Comparison of ENCODE assay signal across 10 cellular contexts in genomic region chr14:99230271-99231141, GRCh38. TPM values are rescaled to one million over a fixed set of nuclear protein-coding genes. Genes with fewer than 3 reads are reported as not detected.
DNase-seq lines count a peak whose midpoint lies in the region; ATAC-seq and TF ChIP-seq lines count a peak whose summit lies in the region.
"Had no signal": no experiment of that assay in that cellular context is flagged by ENCODE, and none has a peak within 500 bp of the region (broad histone marks: within the 10 kb centered on the region; RNA-seq: fewer than 3 reads in every experiment).

No MANE protein-coding gene starts in this region.

- no peak overlapping the region for H3K4me3 ChIP-seq in BLaER1
- H3K4me3 ChIP-seq in psoas muscle = no peak overlapping the region
- H3K4me3 ChIP-seq in PC-9 = no peak overlapping the region
- H3K4me3 ChIP-seq: right lobe of liver had no signal

- peaks cover 87% of the 10 kb centered on the region for H3K4me1 ChIP-seq in BLaER1
- H3K4me1 ChIP-seq in psoas muscle = no peaks in the 10 kb centered on the region
- no peaks in the 10 kb centered on the region for H3K4me1 ChIP-seq in PC-9 (replicated peaks; ENCODE audit: insufficient read depth)
- H3K4me1 ChIP-seq: right lobe of liver had no signal

- H3K36me3 ChIP-seq in BLaER1 = peaks cover 22% of the 10 kb centered on the region
- H3K36me3 ChIP-seq in psoas muscle (ENCODE audit: insufficient read depth in 1 of 2, low read depth in 1 of 2) = no peaks in the 10 kb centered on the region
- no peaks in the 10 kb centered on the region for H3K36me3 ChIP-seq in PC-9 (ENCODE audit: low read depth)
- H3K36me3 ChIP-seq: right lobe of liver had no signal

- H3K27me3 ChIP-seq in BLaER1 (no peaks in the 10 kb centered on the region), psoas muscle (ENCODE audit: insufficient read depth in 3 of 3, low read length in 2 of 3) (peaks cover 0 to 12% (median 9%) of the 10 kb centered on the region in 3 donors), PC-9 (ENCODE audit: insufficient read depth, low read depth) (peaks cover 31% of the 10 kb centered on the region)
- H3K27me3 ChIP-seq: right lobe of liver had no signal

- peak in 3 of 4 donors; percentile 18 to 57 (median 32) for ATAC-seq in psoas muscle

- peak; percentile 26 for DNase-seq in astrocyte of the hippocampus (ENCODE audit: low read depth, low spot score)
- DNase-seq in psoas muscle = no peak
- DNase-seq in SK-N-DZ (ENCODE audit: low spot score) = no peak
- no peak for DNase-seq in NCI-H1436 treated with DMSO at 0.1 percent for 48 hours (lab: John Stamatoyannopoulos, UW)
- DNase-seq in PC-9 = no peak
- DNase-seq in HuH-7.5 (ENCODE audit: low spot score) = no peak
- DNase-seq: right lobe of liver had no signal

- CTCF ChIA-PET in PC-9 (lab: Charles Lee) = no interaction called here

- H4K20me1 ChIP-seq in BLaER1 (peaks cover 99% of the 10 kb centered on the region), PC-9 (ENCODE audit: insufficient read depth) (no peaks in the 10 kb centered on the region)

- 62 to 71% (median 63%) methylated on average over 21 of the region's 21 CpGs for WGBS in psoas muscle, 3 donors

- TF ChIP-seq CTCF in VCaP (conservative IDR thresholded peaks at IDR 0.05) = peak; percentile 45; the same call in 1 of the 2 replicates
- no peak for TF ChIP-seq CTCF in psoas muscle (IDR thresholded peaks at IDR 0.05)
- no peak for TF ChIP-seq CTCF in PC-9 (conservative IDR thresholded peaks at IDR 0.05)

- POLR2A ChIA-PET in PC-9 (lab: Charles Lee; ENCODE audit: unreplicated experiment) = no interaction called here

- intact Hi-C loops in psoas muscle (cut with DNase I) = no loop called here
- intact Hi-C loops in PC-9 (cut with micrococcal nuclease; ENCODE audit: unreplicated experiment) = no loop called here

- no peaks in the 10 kb centered on the region for H3F3A ChIP-seq in PC-9 (ENCODE audit: insufficient read depth, low read depth)

- H3K9ac ChIP-seq in BLaER1 = no peak overlapping the region

- H3K9me3 ChIP-seq in BLaER1 = no peaks in the 10 kb centered on the region
- peaks cover 5% of the 10 kb centered on the region for H3K9me3 ChIP-seq in psoas muscle
- no peaks in the 10 kb centered on the region for H3K9me3 ChIP-seq in PC-9 (ENCODE audit: insufficient read depth, low read depth)
- H3K9me3 ChIP-seq: right lobe of liver had no signal

- H3K27ac ChIP-seq in BLaER1 = no peak overlapping the region; the same call in 1 of the 2 replicates
- H3K27ac ChIP-seq in VCaP = no peak overlapping the region
- peak overlapping the region; percentile 23 for H3K27ac ChIP-seq in psoas muscle
- H3K27ac ChIP-seq in PC-9 = no peak overlapping the region
- H3K27ac ChIP-seq: C4-2B, right lobe of liver had no signal

- BruUV-seq in PC-9 (replicated peaks; lab: Mats Ljungman, UMichigan) = no TSS peak

- no peaks in the 10 kb centered on the region for H3K79me2 ChIP-seq in PC-9 (ENCODE audit: low read depth)

- H2AFZ ChIP-seq in PC-9 = no peak overlapping the region

- no peaks in the 10 kb centered on the region for H3K9me2 ChIP-seq in PC-9 (ENCODE audit: insufficient read depth)

- H3K4me2 ChIP-seq in BLaER1 = peak overlapping the region; percentile 83
- no peak overlapping the region for H3K4me2 ChIP-seq in PC-9

RNA-seq across cellular contexts. Expression of gene BCL11B, which starts 41.5 kb away (rescaled TPM):
- under 1 TPM in 3 of 4 donors, not detected in 1; 0.15 to 0.34 (median 0.17) TPM for total RNA-seq in psoas muscle
- polyA plus RNA-seq in psoas muscle = under 1 TPM in 2 of 3 donors, not detected in 1; 0.01 to 0.03 TPM
- 3.2 and 3.6 TPM in 2 replicates for polyA plus RNA-seq in SK-N-DZ (2014; cell fraction: cytosol; rRNA removed)
- 2.2 and 3.2 TPM in 2 replicates for polyA plus RNA-seq in SK-N-DZ (2014; cell fraction: nucleus; rRNA removed)
- not detected in 2 replicates for total RNA-seq in PC-9 (2021)
